ENCODE assay signal across 8 cellular contexts in genomic region chr2:127226520-127227263, GRCh38. TPM values are rescaled to one million over a fixed set of nuclear protein-coding genes. Genes with fewer than 3 reads are reported as not detected.
DNase-seq lines count a peak whose midpoint lies in the region; ATAC-seq lines count a peak whose summit lies in the region.

No MANE protein-coding gene starts in this region.

- H3K27ac ChIP-seq in skin epidermis = peak overlapping the region in 15 of 21 experiments; percentile 10 to 73 (median 51)

- peak overlapping the region in 1 of 7 experiments; percentile 4 for H3K4me3 ChIP-seq in skin epidermis

- DNase-seq in NCI-H345 (lab: John Stamatoyannopoulos, UW) (peak; percentile 72), NCI-H345 treated with DMSO at 0.1 percent for 48 hours (lab: John Stamatoyannopoulos, UW; ENCODE audit: unreplicated experiment) (no peak), NCI-H510A (lab: John Stamatoyannopoulos, UW) (peak; percentile 47), dermis blood vessel endothelial cell (peak; percentile 71), pons (ENCODE audit: low spot score) (no peak)
- no peak for DNase-seq in effector CD4-positive, alpha-beta T cell

- peak; percentile 93 for ATAC-seq in HG02870 (IDR thresholded peaks at IDR 0.05; ENCODE audit: unreplicated experiment)

RNA-seq across cellular contexts. Expression of gene CYP27C1, which starts 6.6 kb away (rescaled TPM):
- not detected in 2 replicates for total RNA-seq in dermis blood vessel endothelial cell

Comparison
In these comparisons a context has a peak if more than half of its experiments do, and no peak if none do; other contexts are left out.
1. DNase-seq: peak in NCI-H345 (single experiment), NCI-H510A (single experiment) and dermis blood vessel endothelial cell (single experiment); none in NCI-H345 treated with DMSO at 0.1 percent for 48 hours (single experiment), effector CD4-positive, alpha-beta T cell (single experiment) and pons (single experiment).